ENCODE assay signal across 17 cellular contexts in genomic region chr22:47210686-47211085, GRCh38.
A peak's percentile ranks its signal among the peaks of the same experiment; 100 is the strongest.
DNase-seq lines count a peak whose midpoint lies in the region; ATAC-seq and TF ChIP-seq lines count a peak whose summit lies in the region.
"Had no signal": no experiment of that assay in that cellular context is flagged by ENCODE, and none has a peak within 500 bp of the region (broad histone marks: within the 10 kb centered on the region; RNA-seq: fewer than 3 reads in every experiment).

No MANE protein-coding gene starts in this region.

- no peak overlapping the region for H3K4me3 ChIP-seq in right atrium auricular region
- H3K4me3 ChIP-seq in colonic mucosa = no peak overlapping the region

- H3K4me1 ChIP-seq in right atrium auricular region = no peaks in the 10 kb centered on the region
- H3K4me1 ChIP-seq in colonic mucosa = no peaks in the 10 kb centered on the region

- no peak overlapping the region for H3K27ac ChIP-seq in right atrium auricular region
- no peak overlapping the region for H3K27ac ChIP-seq in colonic mucosa

- TF ChIP-seq CTCF in right atrium auricular region (IDR thresholded peaks at IDR 0.05) = no peak
- no peak for TF ChIP-seq CTCF in colonic mucosa (IDR thresholded peaks at IDR 0.05)
- no peak for TF ChIP-seq CTCF in HFFc6 (IDR thresholded peaks at IDR 0.05)

- peaks cover 8% of the 10 kb centered on the region; the same call in 1 of the 2 replicates for H3K36me3 Mint-ChIP-seq in HFFc6 (ENCODE audit: low read depth)
- H3K36me3 Mint-ChIP-seq: CD4-positive, CD25-positive, alpha-beta regulatory T cell; IgD-negative memory B cell had no signal

- H3K4me3 Mint-ChIP-seq in HFFc6 = no peak overlapping the region
- H3K4me3 Mint-ChIP-seq: IgD-negative memory B cell had no signal

- H3K27ac Mint-ChIP-seq in HFFc6 = no peak overlapping the region
- H3K27ac Mint-ChIP-seq: CD4-positive, CD25-positive, alpha-beta regulatory T cell had no signal

- H3K27me3 ChIP-seq in right atrium auricular region = no peaks in the 10 kb centered on the region
- no peaks in the 10 kb centered on the region for H3K27me3 ChIP-seq in colonic mucosa

- DNase-seq in right atrium auricular region (ENCODE audit: low spot score) (peak; percentile 13), left cardiac atrium (no peak), colonic mucosa (peak; percentile 7), posterior vena cava (ENCODE audit: low spot score) (peak; percentile 29), HFFc6 (no peak)
- DNase-seq in stimulated activated naive CD8-positive, alpha-beta T cell treated with anti-CD3 and anti-CD28 coated beads, Interleukin-15, Interleukin-2, amounts not matched to agents 100 U/mL and 50 U/mL, for 24 hours = no peak
- DNase-seq: CD4-positive, CD25-positive, alpha-beta regulatory T cell; DMS79; Karpas-422; NCI-H1694; NCI-H2081; NCI-H446; NCI-H526; OCI-M1 had no signal

- no peak for ATAC-seq in left cardiac atrium
- ATAC-seq in GM21619 (IDR thresholded peaks at IDR 0.05; ENCODE audit: unreplicated experiment) = no peak
- no peak for ATAC-seq in stimulated activated naive CD8-positive, alpha-beta T cell treated with anti-CD3 and anti-CD28 coated beads, Interleukin-15, Interleukin-2, amounts not matched to agents 100 U/mL and 50 U/mL, for 24 hours
- ATAC-seq: Right ventricle myocardium inferior had no signal

- no peaks in the 10 kb centered on the region for H3K9me3 ChIP-seq in right atrium auricular region
- no peaks in the 10 kb centered on the region for H3K9me3 ChIP-seq in colonic mucosa

- H3K9me3 Mint-ChIP-seq in HFFc6 = peaks cover 47% of the 10 kb centered on the region
- H3K9me3 Mint-ChIP-seq: IgD-negative memory B cell had no signal

- H3K9ac ChIP-seq in colonic mucosa (ENCODE audit: low read depth in 2 of 2, low read length in 2 of 2) = no peak overlapping the region

- H3K4me1 Mint-ChIP-seq in HFFc6 (ENCODE audit: low read depth) = no peaks in the 10 kb centered on the region
- H3K4me1 Mint-ChIP-seq: CD4-positive, CD25-positive, alpha-beta regulatory T cell; IgD-negative memory B cell had no signal

- intact Hi-C loops in left cardiac atrium (cut with DNase I) = no loop called here
- intact Hi-C loops in colonic mucosa (cut with DNase I) = no loop called here
- intact Hi-C loops in posterior vena cava (cut with DNase I) = no loop called here

- peaks cover 4% of the 10 kb centered on the region; the same call in 1 of the 2 replicates for H3K27me3 Mint-ChIP-seq in HFFc6 (ENCODE audit: insufficient read depth)
- H3K27me3 Mint-ChIP-seq: CD4-positive, CD25-positive, alpha-beta regulatory T cell had no signal

- H3K36me3 ChIP-seq in right atrium auricular region = no peaks in the 10 kb centered on the region
- H3K36me3 ChIP-seq in colonic mucosa = no peaks in the 10 kb centered on the region

Comparison
In these comparisons a context has a peak if more than half of its experiments do, and no peak if none do; other contexts are left out.
1. DNase-seq: peak in right atrium auricular region (single experiment), colonic mucosa (single experiment) and posterior vena cava (single experiment); none in left cardiac atrium (single experiment), stimulated activated naive CD8-positive, alpha-beta T cell treated with anti-CD3 and anti-CD28 coated beads, Interleukin-15, Interleukin-2, amounts not matched to agents 100 U/mL and 50 U/mL, for 24 hours (single experiment) and HFFc6 (single experiment).